Comparison of ENCODE assay signal across 8 cellular contexts in the genomic region with DNA sequence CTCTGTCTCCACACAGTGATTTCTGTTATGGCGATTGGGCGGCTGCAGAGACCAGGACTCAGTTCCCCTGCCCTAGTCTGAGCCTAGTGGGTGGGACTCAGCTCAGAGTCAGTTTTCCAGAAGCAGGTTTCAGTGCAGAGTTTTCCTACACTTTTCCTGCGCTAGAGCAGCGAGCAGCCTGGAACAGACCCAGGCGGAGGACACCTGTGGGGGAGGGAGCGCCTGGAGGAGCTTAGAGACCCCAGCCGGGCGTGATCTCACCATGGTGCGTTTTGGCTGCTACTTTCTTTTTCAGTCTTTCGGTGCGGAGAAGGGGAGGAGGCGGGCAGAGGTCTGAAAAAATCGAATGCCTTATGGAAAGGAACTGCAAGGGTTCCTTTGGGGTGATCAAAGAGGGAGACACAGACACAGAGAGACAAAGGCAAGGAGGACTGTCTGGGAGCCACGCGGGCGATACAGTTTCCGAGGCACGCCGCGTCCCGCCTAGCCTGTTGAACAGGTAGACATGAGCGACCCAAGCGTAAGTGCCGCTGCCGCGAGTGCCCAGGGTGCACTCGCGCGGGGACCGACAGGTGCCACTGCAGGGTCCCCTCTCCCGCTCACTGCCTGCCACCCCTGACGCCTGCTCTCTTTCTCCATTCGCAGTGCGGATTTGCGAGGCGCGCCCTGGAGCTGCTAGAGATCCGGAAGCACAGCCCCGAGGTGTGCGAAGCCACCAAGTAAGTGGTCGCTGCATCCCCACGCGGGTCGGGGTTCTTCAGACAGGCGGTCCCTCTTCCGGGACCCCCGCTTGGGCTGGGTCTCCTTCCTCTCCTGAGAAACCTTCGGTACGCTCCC. TPM values are rescaled to one million over a fixed set of nuclear protein-coding genes. Genes with fewer than 3 reads are reported as not detected.
DNase-seq lines count a peak whose midpoint lies in the region; ATAC-seq and TF ChIP-seq lines count a peak whose summit lies in the region.

Gene GUCY1A1, plus strand, starts transcription at position 148 of the 837 bp plus-strand sequence. CDS start 30,020 bp downstream, outside the sequence.

- no peak within 1 kb of the TSS for H2BK5ac ChIP-seq in IMR-90 (ENCODE audit: low read depth, low read length, poor library complexity, severe bottlenecking)

- H3K4me3 Mint-ChIP-seq in activated T-helper 17 cell treated with anti-CD3 and anti-CD28 coated beads, Interleukin-2, amount 50 U/mL, for 72 hours = peak within 1 kb of the TSS; percentile 72
- H3K4me3 Mint-ChIP-seq in nephron progenitor cell = peak within 1 kb of the TSS; percentile 91

- no peaks in the 10 kb centered on the region for H3K36me3 Mint-ChIP-seq in activated T-helper 17 cell treated with anti-CD3 and anti-CD28 coated beads, Interleukin-2, amount 50 U/mL, for 72 hours (ENCODE audit: low read depth)
- no peaks in the 10 kb centered on the region for H3K36me3 Mint-ChIP-seq in nephron progenitor cell (ENCODE audit: low read depth)

- H3K27me3 ChIP-seq in IMR-90 (ENCODE audit: control insufficient read depth, insufficient read depth, low read length) = peaks cover 27% of the 10 kb centered on the region

- CTCF ChIA-PET in IMR-90 (lab: Yijun Ruan, JAX) (interaction anchor here (0.6 kb wide), 1 partner anchor 18 kb away, joined by 4 read pairs; no protein-coding TSS in a partner anchor), OCI-LY7 (lab: Charles Lee; ENCODE audit: unreplicated experiment) (no interaction called here)

- no peaks in the 10 kb centered on the region for H3K79me1 ChIP-seq in IMR-90 (ENCODE audit: low read depth in 1 of 2, low read length in 2 of 2)

- peaks cover 52% of the 10 kb centered on the region for H3K27me3 Mint-ChIP-seq in activated T-helper 17 cell treated with anti-CD3 and anti-CD28 coated beads, Interleukin-2, amount 50 U/mL, for 72 hours
- H3K27me3 Mint-ChIP-seq in nephron progenitor cell (ENCODE audit: low read depth, poor library complexity) = peaks cover 42% of the 10 kb centered on the region

- no peak within 1 kb of the TSS for H2BK15ac ChIP-seq in IMR-90 (ENCODE audit: low read depth, low read length)

- peak within 1 kb of the TSS; percentile 100 for H3K4me2 ChIP-seq in IMR-90 (ENCODE audit: low read depth, low read length)
- no peak within 1 kb of the TSS for H3K4me2 ChIP-seq in OCI-LY7 (ENCODE audit: low read length)

- no peak within 1 kb of the TSS for H3K23ac ChIP-seq in IMR-90 (ENCODE audit: low read depth, low read length)

- no peaks in the 10 kb centered on the region for H3K4me1 ChIP-seq in IMR-90 (ENCODE audit: control insufficient read depth, insufficient read depth, low read length)
- H3K4me1 ChIP-seq in OCI-LY7 (ENCODE audit: insufficient read depth, low read length, poor library complexity, severe bottlenecking) = no peaks in the 10 kb centered on the region

- H4K5ac ChIP-seq in IMR-90 (ENCODE audit: low read depth, low read length) = no peak within 1 kb of the TSS

- H3K4me3 ChIP-seq in IMR-90 (ENCODE audit: insufficient read depth, low read depth, low read length) (peak within 1 kb of the TSS; percentile 86), OCI-LY7 (ENCODE audit: low read depth, low read length, poor library complexity, severe bottlenecking) (no peak within 1 kb of the TSS)

- no peak within 1 kb of the TSS for H3K27ac Mint-ChIP-seq in activated T-helper 17 cell treated with anti-CD3 and anti-CD28 coated beads, Interleukin-2, amount 50 U/mL, for 72 hours
- peak within 1 kb of the TSS; percentile 32 for H3K27ac Mint-ChIP-seq in nephron progenitor cell

- no peaks in the 10 kb centered on the region for H3K9me3 Mint-ChIP-seq in activated T-helper 17 cell treated with anti-CD3 and anti-CD28 coated beads, Interleukin-2, amount 50 U/mL, for 72 hours
- H3K9me3 Mint-ChIP-seq in nephron progenitor cell = no peaks in the 10 kb centered on the region

- WGBS in IMR-90 (ENCODE audit: extremely low coverage in 2 of 2, insufficient read length in 1 of 2), 2 experiments = 1% methylated on average over 17 of the region's 49 CpGs; no CpG with 5 or more reads in 1 of the 2 experiments

- POLR2A ChIA-PET in IMR-90 (lab: Charles Lee; ENCODE audit: unreplicated experiment) = no interaction called here
- POLR2A ChIA-PET in OCI-LY7 (lab: Charles Lee) = no interaction called here

- H4K20me1 ChIP-seq in IMR-90 (ENCODE audit: insufficient read depth, low read length) (no peaks in the 10 kb centered on the region), OCI-LY7 (ENCODE audit: insufficient read depth, low read length) (no peaks in the 10 kb centered on the region)

- no peak within 1 kb of the TSS for H4K8ac ChIP-seq in IMR-90 (ENCODE audit: low read depth in 2 of 2, low read length in 2 of 2)

- H3K9ac ChIP-seq in IMR-90 (ENCODE audit: low read depth, low read length) = no peak within 1 kb of the TSS; the same call in 1 of the 2 replicates

- H2BK120ac ChIP-seq in IMR-90 (ENCODE audit: low read depth, low read length) = no peak within 1 kb of the TSS

- in situ Hi-C loops in IMR-90 (cut with MboI; ENCODE audit: low sequenced_read_pairs) = no loop called here

- BruUV-seq in IMR-90 (replicated peaks; lab: Mats Ljungman, UMichigan) = no TSS peak
- BruUV-seq in OCI-LY7 (replicated peaks; lab: Mats Ljungman, UMichigan) = no TSS peak

- H3K9me3 ChIP-seq in IMR-90 (ENCODE audit: control insufficient read depth, insufficient read depth, low read length) (no peaks in the 10 kb centered on the region), OCI-LY7 (ENCODE audit: low read length) (no peaks in the 10 kb centered on the region)

- no peaks in the 10 kb centered on the region for H3K9me1 ChIP-seq in IMR-90 (ENCODE audit: insufficient read depth, low read length)

- TF ChIP-seq CTCF in IMR-90 (conservative IDR thresholded peaks at IDR 0.05; ENCODE audit: low read depth, low read length) = no peak
- TF ChIP-seq CTCF in nephron progenitor cell (IDR thresholded peaks at IDR 0.05) = no peak
- no peak for TF ChIP-seq CTCF in OCI-LY7 (conservative IDR thresholded peaks at IDR 0.05; ENCODE audit: low read length)

- H3K27ac ChIP-seq in IMR-90 (ENCODE audit: insufficient read depth, low read length) (no peak within 1 kb of the TSS), OCI-LY7 (ENCODE audit: low read depth, low read length, poor library complexity, severe bottlenecking) (no peak within 1 kb of the TSS)

- no peak within 1 kb of the TSS for H3K4ac ChIP-seq in IMR-90 (ENCODE audit: low read depth, low read length)

- intact Hi-C loops in IMR-90 (cut with micrococcal nuclease) (loop anchor here (5.0 kb wide), 1 partner anchor 100 kb away; no protein-coding TSS in a partner anchor), OCI-LY7 (cut with micrococcal nuclease; ENCODE audit: unreplicated experiment) (no loop called here)

- no peaks in the 10 kb centered on the region for H3K4me1 Mint-ChIP-seq in activated T-helper 17 cell treated with anti-CD3 and anti-CD28 coated beads, Interleukin-2, amount 50 U/mL, for 72 hours
- H3K4me1 Mint-ChIP-seq in nephron progenitor cell = peaks cover 18% of the 10 kb centered on the region

- H4K91ac ChIP-seq in IMR-90 (ENCODE audit: insufficient read depth, low read depth, low read length) = no peak within 1 kb of the TSS

- TF ChIP-seq POLR2A in IMR-90 (IDR thresholded peaks at IDR 0.05; ENCODE audit: low read depth, low read length) = no peak

- H2BK20ac ChIP-seq in IMR-90 (ENCODE audit: low read depth, low read length) = no peak within 1 kb of the TSS

- DNase-seq in EL = peak; percentile 13
- no peak for DNase-seq in IMR-90
- DNase-seq in germinal center (ENCODE audit: low spot score) = peak; percentile 9
- peak; percentile 55 for DNase-seq in nephron progenitor cell
- DNase-seq in OCI-LY7 (ENCODE audit: low spot score) = no peak

- no peak within 1 kb of the TSS for H2AK5ac ChIP-seq in IMR-90 (ENCODE audit: low read depth, low read length)

- H3K18ac ChIP-seq in IMR-90 (ENCODE audit: low read depth, low read length) = no peak within 1 kb of the TSS; the same call in 1 of the 2 replicates

- H3K36me3 ChIP-seq in IMR-90 (ENCODE audit: control insufficient read depth, insufficient read depth, low read length) = no peaks in the 10 kb centered on the region
- H3K36me3 ChIP-seq in OCI-LY7 (ENCODE audit: insufficient read depth, low read length) = no peaks in the 10 kb centered on the region

- no peaks in the 10 kb centered on the region for H3K79me2 ChIP-seq in OCI-LY7 (ENCODE audit: insufficient read depth, low read depth, low read length)

- ATAC-seq in GM21367 (IDR thresholded peaks at IDR 0.05; ENCODE audit: unreplicated experiment) (peak; percentile 51), IMR-90 (ENCODE audit: low read depth) (peak; percentile 50), HG02623 (IDR thresholded peaks at IDR 0.05; ENCODE audit: unreplicated experiment) (no peak)
- no peak for ATAC-seq in activated T-helper 17 cell treated with anti-CD3 and anti-CD28 coated beads, Interleukin-2, amount 50 U/mL, for 72 hours (replicated peaks)

- H2AFZ ChIP-seq in IMR-90 (replicated peaks; ENCODE audit: low read length, poor library complexity) = peak within 1 kb of the TSS; percentile 87
- no peak within 1 kb of the TSS for H2AFZ ChIP-seq in OCI-LY7 (ENCODE audit: low read length)

- H2AK9ac ChIP-seq in IMR-90 (replicated peaks; ENCODE audit: low read depth, low read length, poor library complexity) = no peak within 1 kb of the TSS

- no peak within 1 kb of the TSS for H3K56ac ChIP-seq in IMR-90 (ENCODE audit: extremely low read depth, insufficient read depth, low read length)

- no peak within 1 kb of the TSS for H3K14ac ChIP-seq in IMR-90 (replicated peaks; ENCODE audit: low read depth, low read length)

- no peaks in the 10 kb centered on the region for H3K9me2 ChIP-seq in OCI-LY7 (ENCODE audit: insufficient read depth, low read length)

- no peak for TF ChIP-seq RAD21 in IMR-90 (IDR thresholded peaks at IDR 0.05; ENCODE audit: low read length)

- dilution Hi-C loops in IMR-90 (cut with HindIII; ENCODE audit: low sequenced_read_pairs, unreplicated experiment) = no loop called here

TF ChIP-seq in IMR-90, 13 proteins besides CTCF, POLR2A, EP300 and RAD21 (continues in another document):
- no peak for TF ChIP-seq MAZ (IDR thresholded peaks at IDR 0.05; ENCODE audit: borderline replicate concordance, low read depth, low read length)
- TF ChIP-seq NFE2L2 (IDR thresholded peaks at IDR 0.05; ENCODE audit: low read depth, low read length) = no peak

RNA-seq across cellular contexts. Expression of gene GUCY1A1, which starts in this region (rescaled TPM):
- total RNA-seq in IMR-90 (2012; rRNA removed) (0.28 and 0.54 TPM in 2 replicates), OCI-LY7 (2022) (not detected in 2 replicates)
- polyA plus RNA-seq in IMR-90 (2012; rRNA removed) = 0.11 and 0.19 TPM in 2 replicates
- 0.05 and 0.10 TPM in 2 replicates for polyA plus RNA-seq in IMR-90 (2012; cell fraction: cytosol; rRNA removed)
- polyA plus RNA-seq in IMR-90 (2012; cell fraction: nucleus; rRNA removed; ENCODE audit: low replicate concordance) = 0.07 and 0.25 TPM in 2 replicates
- not detected for total RNA-seq in activated T-helper 17 cell treated with anti-CD3 and anti-CD28 coated beads, Interleukin-2, amount 50 U/mL, for 72 hours
- total RNA-seq in OCI-LY7 (2014; rRNA removed; shearing (Covaris generic)) = not detected in 2 replicates

Comparison
In these comparisons a context has a peak if more than half of its experiments do, and no peak if none do; other contexts are left out.
1. Peak in ATAC-seq, H3K4me3 ChIP-seq and H3K4me2 ChIP-seq in IMR-90; RNA of the gene not detected or under 1 TPM.
2. DNase-seq: peak in EL (single experiment), germinal center (single experiment) and nephron progenitor cell (single experiment); none in IMR-90 (single experiment) and OCI-LY7 (single experiment).